In genomic region chr6:21895591-21895990, GRCh38 we compare ENCODE assay signal across 27 cellular contexts.
"Had no signal": no experiment of that assay in that cellular context is flagged by ENCODE, and none has a peak within 500 bp of the region (broad histone marks: within the 10 kb centered on the region; RNA-seq: fewer than 3 reads in every experiment).

No MANE protein-coding gene starts in this region.

- H3K4me1 ChIP-seq: colonic mucosa, esophagus muscularis mucosa, left lung, prostate gland, right atrium auricular region, thyroid gland, vagina had no signal

- H3K27me3 Mint-ChIP-seq: dendritic cell treated with granulocyte-macrophage colony-stimulating factor and Interleukin-4, amounts not matched to agents 40 ng/mL and 50 ng/mL, for 4 days; naive thymus-derived CD8-positive, alpha-beta T cell had no signal

- H3K9me3 Mint-ChIP-seq: dendritic cell treated with granulocyte-macrophage colony-stimulating factor and Interleukin-4, amounts not matched to agents 40 ng/mL and 50 ng/mL, for 4 days had no signal

- H3K4me1 Mint-ChIP-seq: naive thymus-derived CD8-positive, alpha-beta T cell; stimulated activated effector memory CD8-positive, alpha-beta T cell treated with anti-CD3 and anti-CD28 coated beads, Interleukin-12 subunit alpha, Interleukin-12 subunit beta, amount 100 ng/mL, for 72 hours had no signal

- H3K9me3 ChIP-seq: colonic mucosa, esophagus muscularis mucosa, left lung, prostate gland, right atrium auricular region, stomach, thyroid gland, vagina had no signal

- H3K27me3 ChIP-seq: colonic mucosa, esophagus muscularis mucosa, hepatocyte, left lung, right atrium auricular region, stomach, thyroid gland, vagina had no signal

- H3K4me3 Mint-ChIP-seq: dendritic cell treated with granulocyte-macrophage colony-stimulating factor and Interleukin-4, amounts not matched to agents 40 ng/mL and 50 ng/mL, for 4 days; endodermal cell; neural crest cell; stimulated activated effector memory CD8-positive, alpha-beta T cell treated with anti-CD3 and anti-CD28 coated beads, Interleukin-12 subunit alpha, Interleukin-12 subunit beta, amount 100 ng/mL, for 72 hours had no signal

- H3K27ac ChIP-seq: colonic mucosa, esophagus muscularis mucosa, hepatocyte, left lung, parathyroid adenoma, prostate gland, right atrium auricular region, stomach, thyroid gland, vagina had no signal

- H3K4me3 ChIP-seq: colonic mucosa, esophagus muscularis mucosa, hepatocyte, left lung, prostate gland, right atrium auricular region, smooth muscle cell, stomach, thyroid gland, vagina had no signal

- H3K79me2 ChIP-seq: hepatocyte, parathyroid adenoma had no signal

- H3K4me2 ChIP-seq: hepatocyte, smooth muscle cell had no signal

- H2AFZ ChIP-seq: hepatocyte, parathyroid adenoma had no signal

- H3K36me3 ChIP-seq: colonic mucosa, esophagus muscularis mucosa, left lung, prostate gland, right atrium auricular region, stomach, thyroid gland, vagina had no signal

- H3K36me3 Mint-ChIP-seq: naive thymus-derived CD8-positive, alpha-beta T cell; stimulated activated effector memory CD8-positive, alpha-beta T cell treated with anti-CD3 and anti-CD28 coated beads, Interleukin-12 subunit alpha, Interleukin-12 subunit beta, amount 100 ng/mL, for 72 hours had no signal

- H3K27ac Mint-ChIP-seq: dendritic cell treated with granulocyte-macrophage colony-stimulating factor and Interleukin-4, amounts not matched to agents 40 ng/mL and 50 ng/mL, for 4 days; stimulated activated effector memory CD8-positive, alpha-beta T cell treated with anti-CD3 and anti-CD28 coated beads, Interleukin-12 subunit alpha, Interleukin-12 subunit beta, amount 100 ng/mL, for 72 hours had no signal

- DNase-seq: colonic mucosa; effector CD8-positive, alpha-beta T cell; endodermal cell; foreskin melanocyte; head of caudate nucleus; left cardiac atrium; left lung; mesendoderm; naive thymus-derived CD8-positive, alpha-beta T cell; stimulated activated CD4-positive, alpha-beta T cell treated with anti-CD3 and anti-CD28 coated beads, Interleukin-12 subunit alpha, Interleukin-12 subunit beta, amount 100 ng/mL, for 4 hours; stimulated activated CD4-positive, alpha-beta T cell treated with anti-CD3 and anti-CD28 coated beads, Interleukin-2, amount 100 ng/mL, for 24 hours; stimulated activated CD4-positive, alpha-beta T cell treated with anti-CD3 and anti-CD28 coated beads, Interleukin-4, amount 100 ng/mL, for 24 hours; stimulated activated naive CD4-positive, alpha-beta T cell treated with Interleukin-2 at 50 U/mL for 16 hours; stomach; thyroid gland; trophoblast cell had no signal

- ATAC-seq: left cardiac atrium; left lung; naive thymus-derived CD8-positive, alpha-beta T cell; sciatic nerve; stimulated activated effector memory CD8-positive, alpha-beta T cell treated with anti-CD3 and anti-CD28 coated beads, Interleukin-12 subunit alpha, Interleukin-12 subunit beta, amount 100 ng/mL, for 72 hours had no signal

- H3K9ac ChIP-seq: parathyroid adenoma had no signal
